12 cellular contexts compared by ENCODE assay signal in genomic region chr1:148712353-148712752, GRCh38. TPM values are rescaled to one million over a fixed set of nuclear protein-coding genes. Genes with fewer than 3 reads are reported as not detected.
A peak's percentile ranks its signal among the peaks of the same experiment; 100 is the strongest.
DNase-seq lines count a peak whose midpoint lies in the region; ATAC-seq, FAIRE-seq and TF ChIP-seq lines count a peak whose summit lies in the region.
"Not testable (repeated sequence)": the region's sequence is repeated elsewhere in the genome, so short reads cannot be mapped to it uniquely, and the experiment has no call there.
"Had no signal": no experiment of that assay in that cellular context is flagged by ENCODE, and none has a peak within 500 bp of the region (broad histone marks: within the 10 kb centered on the region; RNA-seq: fewer than 3 reads in every experiment).

No MANE protein-coding gene starts in this region.

- H3K4me1 ChIP-seq in K562 (replicated peaks in 1 of 2; ENCODE audit: control insufficient read depth in 2 of 2, insufficient read depth in 2 of 2, low read length in 2 of 2); lung (ENCODE audit: control insufficient read depth in 2 of 2, insufficient read depth in 2 of 2, low read length in 2 of 2); aorta (ENCODE audit: control insufficient read depth in 1 of 2, insufficient read depth in 2 of 2, low read length in 2 of 2): not testable (repeated sequence)

- not testable (repeated sequence) for H3K79me2 ChIP-seq in K562 (ENCODE audit: control insufficient read depth, insufficient read depth, low read length)

- POLR2A ChIA-PET in activated CD8-positive, alpha-beta T cell treated with anti-CD3 and anti-CD28 coated beads for 36 hours (lab: Charles Lee); K562 (lab: Yijun Ruan, JAX): not testable (repeated sequence)

- H3K36me3 Mint-ChIP-seq in IgD-negative memory B cell; activated CD8-positive, alpha-beta T cell treated with anti-CD3 and anti-CD28 coated beads for 36 hours (ENCODE audit: low read depth); naive B cell; stimulated activated naive B cell treated with anti-CD40 and anti-IgM and Interleukin-4, amounts not matched to agents 10 μg/mL and 1 μg/mL and 100 μg/mL, for 72 hours: not testable (repeated sequence)

- not testable (repeated sequence) for TF ChIP-seq EP300 in K562 (IDR thresholded peaks at IDR 0.05; ENCODE audit: low read length)

- not testable (repeated sequence) for H3K27me3 Mint-ChIP-seq in IgD-negative memory B cell; activated CD8-positive, alpha-beta T cell treated with anti-CD3 and anti-CD28 coated beads for 36 hours; naive B cell; stimulated activated naive B cell treated with anti-CD40 and anti-IgM and Interleukin-4, amounts not matched to agents 10 μg/mL and 1 μg/mL and 100 μg/mL, for 72 hours

- WGBS in K562 (ENCODE audit: insufficient coverage, low coverage, missing lambda C conversion rate) = 0% methylated on average over 1 of the region's 1 CpG
- 11 to 29% methylated on average over 1 of the region's 1 CpG for WGBS in lung, 2 donors
- WGBS in aorta, 2 donors = 74 to 82% methylated on average over 1 of the region's 1 CpG

- H2AFZ ChIP-seq in K562 (ENCODE audit: low read depth, low read length) = not testable (repeated sequence)

- not testable (repeated sequence) for H3K27ac Mint-ChIP-seq in IgD-negative memory B cell; activated CD8-positive, alpha-beta T cell treated with anti-CD3 and anti-CD28 coated beads for 36 hours; naive B cell; stimulated activated naive B cell treated with anti-CD40 and anti-IgM and Interleukin-4, amounts not matched to agents 10 μg/mL and 1 μg/mL and 100 μg/mL, for 72 hours

- intact Hi-C loops in activated CD8-positive, alpha-beta T cell treated with anti-CD3 and anti-CD28 coated beads for 36 hours (cut with micrococcal nuclease); K562 (cut with micrococcal nuclease); left colon (cut with DNase I, micrococcal nuclease); aorta (cut with DNase I): not testable (repeated sequence)

- CTCF ChIA-PET in activated CD8-positive, alpha-beta T cell treated with anti-CD3 and anti-CD28 coated beads for 36 hours (lab: Charles Lee); K562 (lab: Yijun Ruan, JAX; ENCODE audit: low intra/inter-chr PET ratio): not testable (repeated sequence)

- not testable (repeated sequence) for H3K27me3 ChIP-seq in K562 (ENCODE audit: control insufficient read depth in 2 of 2, insufficient read depth in 2 of 2, low read length in 2 of 2); lung (ENCODE audit: control insufficient read depth, insufficient read depth); aorta (ENCODE audit: control insufficient read depth in 1 of 2, insufficient read depth in 2 of 2, low read length in 1 of 2)

- not testable (repeated sequence) for TF ChIP-seq POLR2A in K562 (conservative IDR thresholded peaks at IDR 0.05)

- not testable (repeated sequence) for H3K9me3 ChIP-seq in K562 (replicated peaks; ENCODE audit: control insufficient read depth, insufficient read depth, low read depth, low read length); lung (ENCODE audit: control insufficient read depth in 2 of 2, insufficient read depth in 1 of 2, low read length in 1 of 2); aorta (ENCODE audit: control insufficient read depth, low read length)

- H3K9me1 ChIP-seq in K562 (ENCODE audit: control insufficient read depth, insufficient read depth, low read length) = not testable (repeated sequence)

- H3K36me3 ChIP-seq in K562 (ENCODE audit: control insufficient read depth, insufficient read depth, low read length); lung (ENCODE audit: control insufficient read depth in 2 of 2, insufficient read depth in 2 of 2, low read length in 2 of 2); aorta (ENCODE audit: control insufficient read depth in 1 of 2, insufficient read depth in 2 of 2, low read length in 1 of 2): not testable (repeated sequence)

- ATAC-seq in activated CD8-positive, alpha-beta T cell treated with anti-CD3 and anti-CD28 coated beads for 36 hours = peak; percentile 46
- peak; percentile 79 for ATAC-seq in K562
- peak; percentile 82 for ATAC-seq in left colon
- ATAC-seq in lung (ENCODE audit: insufficient read depth, low FRiP score) = peak; percentile 27
- ATAC-seq in naive B cell (ENCODE audit: low read depth in 2 of 2) = peak; percentile 79 to 83
- peak; percentile 59 to 69 for ATAC-seq in stimulated activated naive B cell treated with anti-CD40 and anti-IgM and Interleukin-4, amounts not matched to agents 10 μg/mL and 1 μg/mL and 100 μg/mL, for 72 hours (replicated peaks)
- ATAC-seq in aorta (ENCODE audit: low FRiP score) = peak; percentile 44

- in situ Hi-C loops in K562 (cut with MboI) = not testable (repeated sequence)

- FAIRE-seq in K562 (lab: Jason Lieb, UNC) = not testable (repeated sequence)

- not testable (repeated sequence) for TF ChIP-seq CTCF in activated CD8-positive, alpha-beta T cell treated with anti-CD3 and anti-CD28 coated beads for 36 hours (IDR thresholded peaks at IDR 0.05); K562 (IDR thresholded peaks at IDR 0.05 in 2 of 3, conservative IDR thresholded peaks at IDR 0.05 in 1 of 3; ENCODE audit: insufficient read depth in 2 of 3, low read depth in 1 of 3, low read length in 3 of 3); lung (IDR thresholded peaks at IDR 0.05; ENCODE audit: control extremely low read depth, extremely low read depth)

- H3K4me2 ChIP-seq in K562 (ENCODE audit: insufficient read depth, low read length) = not testable (repeated sequence)

- DNase-seq in activated CD8-positive, alpha-beta T cell treated with anti-CD3 and anti-CD28 coated beads for 36 hours; K562 (ENCODE audit: extremely low read depth in 1 of 4, low spot score in 3 of 4); left colon; lung (ENCODE audit: low spot score); stimulated activated naive B cell treated with anti-CD40 and anti-IgM and Interleukin-4, amounts not matched to agents 10 μg/mL and 1 μg/mL and 100 μg/mL, for 72 hours; aorta: not testable (repeated sequence)
- peak; percentile 1 for DNase-seq in naive B cell

- not testable (repeated sequence) for BruUV-seq in K562 (replicated peaks; lab: Mats Ljungman, UMichigan)

- H3K9me3 Mint-ChIP-seq in IgD-negative memory B cell; activated CD8-positive, alpha-beta T cell treated with anti-CD3 and anti-CD28 coated beads for 36 hours; naive B cell; stimulated activated naive B cell treated with anti-CD40 and anti-IgM and Interleukin-4, amounts not matched to agents 10 μg/mL and 1 μg/mL and 100 μg/mL, for 72 hours: not testable (repeated sequence)

- H4K20me1 ChIP-seq in K562 (replicated peaks; ENCODE audit: control insufficient read depth, insufficient read depth, low read length) = not testable (repeated sequence)

- not testable (repeated sequence) for H3K9ac ChIP-seq in K562 (ENCODE audit: insufficient read depth in 1 of 2, low read depth in 2 of 2, low read length in 2 of 2)

- peak overlapping the region; percentile 59 to 75 (median 66) for H3K4me3 Mint-ChIP-seq in IgD-negative memory B cell
- not testable (repeated sequence) for H3K4me3 Mint-ChIP-seq in activated CD8-positive, alpha-beta T cell treated with anti-CD3 and anti-CD28 coated beads for 36 hours; stimulated activated naive B cell treated with anti-CD40 and anti-IgM and Interleukin-4, amounts not matched to agents 10 μg/mL and 1 μg/mL and 100 μg/mL, for 72 hours
- H3K4me3 Mint-ChIP-seq in naive B cell = peak overlapping the region in 6 of 8 donors; percentile 39 to 83 (median 61)

- H3K4me3 ChIP-seq in K562; lung; aorta (ENCODE audit: low read length in 2 of 2): not testable (repeated sequence)

- not testable (repeated sequence) for H3K4me1 Mint-ChIP-seq in IgD-negative memory B cell; activated CD8-positive, alpha-beta T cell treated with anti-CD3 and anti-CD28 coated beads for 36 hours (ENCODE audit: low read depth); naive B cell; stimulated activated naive B cell treated with anti-CD40 and anti-IgM and Interleukin-4, amounts not matched to agents 10 μg/mL and 1 μg/mL and 100 μg/mL, for 72 hours

- not testable (repeated sequence) for TF ChIP-seq RAD21 in K562 (CRISPR knock-in tag; conservative IDR thresholded peaks at IDR 0.05 in 1 of 2, IDR thresholded peaks at IDR 0.05 in 1 of 2)

- not testable (repeated sequence) for H3K27ac ChIP-seq in K562 (ENCODE audit: extremely low read depth, low read depth, low read length); lung (ENCODE audit: low read depth in 1 of 2, low read length in 1 of 2); aorta (ENCODE audit: low read depth in 1 of 2, low read length in 2 of 2)

RNA-seq across cellular contexts. Expression of gene NUDT4B, which starts 36.2 kb away (rescaled TPM):
- polyA plus RNA-seq in IgD-negative memory B cell (5.8 TPM), K562 (2011; rRNA removed) (39.8 and 58.0 TPM in 2 replicates), K562 (2014; fragmentation: Illumina TruSeq; extraction: Trizol) (19.7 and 25.7 TPM in 2 replicates), K562 (2014; fragmentation: Nextera tagmentation; extraction: Ambion mirVana) (under 1 TPM in 1 of 2 experiments, not detected in 1; 0.06 TPM), K562 (2014; rRNA removed) (28.0 and 29.5 TPM in 2 replicates), lung (1 to 10 TPM in 1 of 2 donors, under 1 TPM in 1; 0.26 to 5.7 TPM), naive B cell (ENCODE audit: low read depth in 6 of 6) (10 to 100 TPM in 1 of 6 donors, 1 to 10 TPM in 5; 5.6 to 12.2 (median 8.2) TPM), aorta (1 to 10 TPM in 1 of 2 donors, not detected in 1; 1.8 TPM)
- not detected for total RNA-seq in activated CD8-positive, alpha-beta T cell treated with anti-CD3 and anti-CD28 coated beads for 36 hours
- total RNA-seq in K562 (2011; cell fraction: chromatin; rRNA removed; ENCODE audit: low replicate concordance) = 14.6 and 15.3 TPM in 2 replicates
- total RNA-seq in K562 (2011; cell fraction: nucleolus; rRNA removed) = 6.7 and 9.2 TPM in 2 replicates
- 7.5 and 12.6 TPM in 2 replicates for total RNA-seq in K562 (2011; cell fraction: nucleoplasm; rRNA removed)
- total RNA-seq in K562 (2014; rRNA removed) (28.6 and 48.4 TPM in 2 replicates), K562 (2014; rRNA removed; fragmentation: Illumina TruSeq; extraction: Trizol) (1.2 and 1.6 TPM in 2 replicates), K562 (2015; rRNA removed; fragmentation: Illumina TruSeq; extraction: Trizol) (2.6 and 3.9 TPM in 2 replicates), K562 (2021) (2.8 TPM in 1 of 2 replicates, not detected in the other), left colon (1 to 10 TPM in 1 of 2 donors, not detected in 1; 1.3 TPM), lung (10 to 100 TPM in 1 of 2 donors, 1 to 10 TPM in 1; 1.3 to 11.7 TPM), aorta (1 to 10 TPM in 1 of 2 donors, under 1 TPM in 1; 0.75 to 1.2 TPM)
- 13.5 and 44.3 TPM in 2 replicates for polyA plus RNA-seq in K562 (2011; cell fraction: cytosol; rRNA removed)
- 16.2 and 29.8 TPM in 2 replicates for polyA plus RNA-seq in K562 (2011; cell fraction: nucleus; rRNA removed)
- polyA plus RNA-seq in K562 (2012) = 2.3 and 11.8 TPM in 2 replicates
- polyA minus RNA-seq in K562 (2011; rRNA and poly(A)+ RNA removed) = 11.8 and 11.9 TPM in 2 replicates
- polyA minus RNA-seq in K562 (2011; cell fraction: cytosol; rRNA and poly(A)+ RNA removed) = 7.3 and 14.6 TPM in 2 replicates
- 1.3 and 2.9 TPM in 2 replicates for polyA minus RNA-seq in K562 (2011; cell fraction: nucleus; rRNA and poly(A)+ RNA removed)
- total RNA-seq: A673; CD4-positive, CD25-positive, alpha-beta regulatory T cell; H9 had no signal
- polyA plus RNA-seq: GM23338 had no signal

Comparison
In these comparisons a context has a peak if more than half of its experiments do, and no peak if none do; other contexts are left out.
1. ATAC-seq: peak in every context shown above with its lines; median percentile 82 in left colon; 81 in naive B cell; 79 in K562; 64 in stimulated activated naive B cell treated with anti-CD40 and anti-IgM and Interleukin-4, amounts not matched to agents 10 μg/mL and 1 μg/mL and 100 μg/mL, for 72 hours; 46 in activated CD8-positive, alpha-beta T cell treated with anti-CD3 and anti-CD28 coated beads for 36 hours; 44 in aorta; 27 in lung.